ENCODE assay signal across 19 cellular contexts in genomic region chr16:10777356-10777755, GRCh38. TPM values are rescaled to one million over a fixed set of nuclear protein-coding genes. Genes with fewer than 3 reads are reported as not detected.
DNase-seq lines count a peak whose midpoint lies in the region; ATAC-seq, FAIRE-seq and TF ChIP-seq lines count a peak whose summit lies in the region.
"Had no signal": no experiment of that assay in that cellular context is flagged by ENCODE, and none has a peak within 500 bp of the region (broad histone marks: within the 10 kb centered on the region; RNA-seq: fewer than 3 reads in every experiment).

No MANE protein-coding gene starts in this region.

- H2AFZ ChIP-seq in GM12878 (ENCODE audit: control insufficient read depth, low read depth, low read length): no peak overlapping the region
- H2AFZ ChIP-seq: GM23338 had no signal

- H3K4me3 ChIP-seq in BLaER1: no peak overlapping the region
- H3K4me3 ChIP-seq in HEK293 (ENCODE audit: low read depth, low read length): no peak overlapping the region
- H3K4me3 ChIP-seq in GM12878: no peak overlapping the region
- H3K4me3 ChIP-seq in prostate gland: no peak overlapping the region
- H3K4me3 ChIP-seq in CD8-positive, alpha-beta T cell (ENCODE audit: low read depth, low read length): no peak overlapping the region
- H3K4me3 ChIP-seq: GM23338 had no signal

- DNase-seq in GM12878 (ENCODE audit: low read depth, low spot score): no peak
- DNase-seq in prostate gland (ENCODE audit: low spot score): no peak
- DNase-seq in CD8-positive, alpha-beta T cell: no peak
- DNase-seq: BE2C; Calu3; CD4-positive, alpha-beta memory T cell; DMS79 treated with DMSO at 0.1 percent for 48 hours; GF-D8; H7; KG1 had no signal

- H3K9ac ChIP-seq in BLaER1 (no peak overlapping the region), GM12878 (ENCODE audit: control insufficient read depth, insufficient read depth, low read length) (no peak overlapping the region)

- H3K27me3 ChIP-seq in BLaER1: no peaks in the 10 kb centered on the region
- no peaks in the 10 kb centered on the region for H3K27me3 ChIP-seq in GM12878 (replicated peaks in 1 of 2; ENCODE audit: control insufficient read depth in 2 of 2, insufficient read depth in 2 of 2, low read length in 1 of 2)
- H3K27me3 ChIP-seq in prostate gland (replicated peaks; ENCODE audit: insufficient read depth): no peaks in the 10 kb centered on the region
- H3K27me3 ChIP-seq in CD8-positive, alpha-beta T cell (ENCODE audit: insufficient read depth, low read length): no peaks in the 10 kb centered on the region
- H3K27me3 ChIP-seq: BE2C had no signal

- no peak for TF ChIP-seq EP300 in GM12878 (IDR thresholded peaks at IDR 0.05; ENCODE audit: borderline replicate concordance in 1 of 2, control insufficient read depth in 1 of 2, low read depth in 2 of 2, low read length in 2 of 2)

- H3K79me2 ChIP-seq in GM12878 (ENCODE audit: control insufficient read depth, insufficient read depth, low read length): no peaks in the 10 kb centered on the region

- TF ChIP-seq RAD21 in GM12878 (IDR thresholded peaks at IDR 0.05; ENCODE audit: insufficient read depth, low read depth, low read length): no peak

- TF ChIP-seq POLR2A in GM12878 (IDR thresholded peaks at IDR 0.05; ENCODE audit: low read depth, low read length) (no peak), prostate gland (IDR thresholded peaks at IDR 0.05) (no peak)

- H3K4me2 ChIP-seq in BLaER1 (peak overlapping the region; percentile 50), GM12878 (ENCODE audit: control insufficient read depth, insufficient read depth) (no peak overlapping the region)
- H3K4me2 ChIP-seq: GM23338 had no signal

- no peak overlapping the region for H3K27ac Mint-ChIP-seq in CD8-positive, alpha-beta T cell
- H3K27ac Mint-ChIP-seq: GM23338 had no signal

- POLR2A ChIA-PET in HEK293 (lab: Yijun Ruan, JAX) (no interaction called here), GM12878 (lab: Charles Lee) (interaction anchor here (0.6 kb wide), 1 partner anchor 28 kb away, joined by 3 read pairs; no protein-coding TSS in a partner anchor)
- POLR2A ChIA-PET in CD8-positive, alpha-beta T cell (lab: Charles Lee): no interaction called here

- SMC1A ChIA-PET in GM12878 (lab: Charles Lee; ENCODE audit: uncharacterized antibody, unreplicated experiment): interaction anchor here (0.9 to 1.8 kb wide), 3 partner anchors 10 to 42 kb away, joined by 3 to 4 read pairs (median 3); no protein-coding TSS in a partner anchor

- RAD21 ChIA-PET in GM12878 (lab: Charles Lee; ENCODE audit: unreplicated experiment): interaction anchor here (1.0 to 1.5 kb wide), 3 partner anchors 33 to 100 kb away, joined by 3 to 5 read pairs (median 3); partner anchors contain the start of genes CIITA and NUBP1

- WGBS in GM12878 (ENCODE audit: insufficient coverage, insufficient replicate concordance, low lambda C conversion rate, missing lambda C conversion rate): 62% methylated on average over 12 of the region's 12 CpGs
- WGBS in prostate gland: 87% methylated on average over 12 of the region's 12 CpGs

- no peak for ATAC-seq in GM12878
- no peak for ATAC-seq in GM21576 (IDR thresholded peaks at IDR 0.05; ENCODE audit: unreplicated experiment)
- ATAC-seq in CD8-positive, alpha-beta T cell: no peak
- ATAC-seq: GM23338, HCT116 had no signal

- no peaks in the 10 kb centered on the region for H3K9me3 Mint-ChIP-seq in CD8-positive, alpha-beta T cell
- H3K9me3 Mint-ChIP-seq: CD4-positive, alpha-beta memory T cell had no signal

- CTCF ChIA-PET in HEK293 (lab: Yijun Ruan, JAX) (no interaction called here), GM12878 (lab: Yijun Ruan, JAX) (interaction anchor here (1.3 kb wide), 1 partner anchor 173 kb away, joined by 3 read pairs; no protein-coding TSS in a partner anchor)
- CTCF ChIA-PET in CD8-positive, alpha-beta T cell (lab: Charles Lee): no interaction called here

- no peak overlapping the region for H3K4me3 Mint-ChIP-seq in CD8-positive, alpha-beta T cell
- H3K4me3 Mint-ChIP-seq: CD14-positive monocyte; CD4-positive, alpha-beta memory T cell; GM23338 had no signal

- TF ChIP-seq CTCF in HEK293 (tag by site-specific recombination; IDR thresholded peaks at IDR 0.05) (no peak), GM12878 (IDR thresholded peaks at IDR 0.05 in 2 of 3, conservative IDR thresholded peaks at IDR 0.05 in 1 of 3; ENCODE audit: control insufficient read depth in 2 of 3, extremely low read depth in 1 of 3, insufficient read depth in 1 of 3, low read depth in 3 of 3, low read length in 3 of 3) (no peak), prostate gland (IDR thresholded peaks at IDR 0.05) (no peak)
- TF ChIP-seq CTCF in CD8-positive, alpha-beta T cell (IDR thresholded peaks at IDR 0.05): no peak

- H3K36me3 ChIP-seq in BLaER1 (no peaks in the 10 kb centered on the region), HEK293 (ENCODE audit: control insufficient read depth in 2 of 2, insufficient read depth in 1 of 2, low read length in 2 of 2) (no peaks in the 10 kb centered on the region), GM12878 (ENCODE audit: control insufficient read depth in 2 of 2, insufficient read depth in 2 of 2, low read length in 1 of 2) (no peaks in the 10 kb centered on the region), prostate gland (no peaks in the 10 kb centered on the region)
- no peaks in the 10 kb centered on the region for H3K36me3 ChIP-seq in CD8-positive, alpha-beta T cell (ENCODE audit: insufficient read depth, low read length)
- H3K36me3 ChIP-seq: BE2C had no signal

- no peaks in the 10 kb centered on the region for H3K36me3 Mint-ChIP-seq in CD8-positive, alpha-beta T cell
- H3K36me3 Mint-ChIP-seq: CD14-positive monocyte; CD4-positive, alpha-beta memory T cell had no signal

- in situ Hi-C loops in GM12878 (cut with MboI): no loop called here

- no peak for FAIRE-seq in GM12878 (lab: Jason Lieb, UNC)
- FAIRE-seq: GM12891, GM19239 had no signal

- intact Hi-C loops in GM12878 (cut with micrococcal nuclease; ENCODE audit: unreplicated experiment): no loop called here
- intact Hi-C loops in prostate gland (cut with DNase I): no loop called here
- intact Hi-C loops in CD8-positive, alpha-beta T cell (cut with DNase I, micrococcal nuclease): no loop called here

- H3K4me1 ChIP-seq in BLaER1 (peaks cover 55% of the 10 kb centered on the region), HEK293 (ENCODE audit: control insufficient read depth, insufficient read depth, low read length) (no peaks in the 10 kb centered on the region), GM12878 (ENCODE audit: control insufficient read depth, insufficient read depth, low read length) (peaks cover 29% of the 10 kb centered on the region), prostate gland (replicated peaks) (no peaks in the 10 kb centered on the region)
- H3K4me1 ChIP-seq in CD8-positive, alpha-beta T cell (ENCODE audit: insufficient read depth, low read length): peaks cover 9% of the 10 kb centered on the region
- H3K4me1 ChIP-seq: BE2C had no signal

- no peak overlapping the region for H3K27ac ChIP-seq in BLaER1
- no peak overlapping the region for H3K27ac ChIP-seq in HEK293 (ENCODE audit: extremely low read depth, low read depth, low read length)
- H3K27ac ChIP-seq in GM12878 (ENCODE audit: control insufficient read depth, insufficient read depth): no peak overlapping the region
- H3K27ac ChIP-seq in prostate gland: no peak overlapping the region
- H3K27ac ChIP-seq in CD8-positive, alpha-beta T cell (ENCODE audit: low read depth, low read length): no peak overlapping the region

- H3K27me3 Mint-ChIP-seq in CD8-positive, alpha-beta T cell (ENCODE audit: low read depth): peaks cover 2% of the 10 kb centered on the region

- BruUV-seq in GM12878 (replicated peaks; lab: Mats Ljungman, UMichigan): no TSS peak

- H4K20me1 ChIP-seq in BLaER1 (no peaks in the 10 kb centered on the region), GM12878 (ENCODE audit: control insufficient read depth, insufficient read depth) (no peaks in the 10 kb centered on the region)

- peaks cover 13% of the 10 kb centered on the region for H3K4me1 Mint-ChIP-seq in CD8-positive, alpha-beta T cell (ENCODE audit: low read depth)

- H3K9me3 ChIP-seq in BLaER1 (no peaks in the 10 kb centered on the region), HEK293 (ENCODE audit: control insufficient read depth, insufficient read depth, low read depth, low read length) (no peaks in the 10 kb centered on the region), GM12878 (replicated peaks; ENCODE audit: control insufficient read depth, insufficient read depth, low read length) (no peaks in the 10 kb centered on the region), prostate gland (no peaks in the 10 kb centered on the region)
- no peaks in the 10 kb centered on the region for H3K9me3 ChIP-seq in CD8-positive, alpha-beta T cell (ENCODE audit: low read length)
- H3K9me3 ChIP-seq: BE2C had no signal

RNA-seq across cellular contexts. Expression of gene NUBP1, which starts 33.7 kb away (rescaled TPM):
- 11.1 and 12.4 TPM in 2 replicates for total RNA-seq in GM12878 (2013; cell fraction: nucleolus; rRNA removed)
- total RNA-seq in GM12878 (2014; rRNA removed) (49.6 and 56.9 TPM in 2 replicates), GM12878 (2014; rRNA removed; fragmentation: Illumina TruSeq; extraction: Trizol) (53.6 and 55.1 TPM in 2 replicates), GM12878 (2021) (46.7 and 53.3 TPM in 2 replicates), prostate gland (10 to 100 TPM; 31.6 to 36.0 TPM)
- 33.6 TPM for polyA plus RNA-seq in GM12878 (2011; ENCODE audit: low read depth)
- polyA plus RNA-seq in GM12878 (2011; rRNA removed) (64.3 and 74.9 TPM in 2 replicates), GM12878 (2014; fragmentation: Illumina TruSeq; extraction: Trizol) (51.5 and 66.9 TPM in 2 replicates), GM12878 (2014; fragmentation: Nextera tagmentation; extraction: Ambion mirVana) (10 to 100 TPM; 31.0 to 36.3 TPM), GM12878 (2014; rRNA removed) (62.8 and 65.7 TPM in 2 replicates), GM12878 (2016; fragmentation: Nextera tagmentation; extraction: Ambion mirVana) (10 to 100 TPM; 59.7 to 60.7 TPM)
- polyA plus RNA-seq in GM12878 (2011; cell fraction: cytosol; rRNA removed): 82.8 and 88.2 TPM in 2 replicates
- polyA plus RNA-seq in GM12878 (2011; cell fraction: nucleus; rRNA removed): 47.6 and 55.6 TPM in 2 replicates
- polyA plus RNA-seq in GM12878 (2012): 40.3 and 47.4 TPM in 2 replicates
- polyA minus RNA-seq in GM12878 (2011; rRNA and poly(A)+ RNA removed): 36.2 and 42.1 TPM in 2 replicates
- 20.0 and 22.7 TPM in 2 replicates for polyA minus RNA-seq in GM12878 (2011; cell fraction: cytosol; rRNA and poly(A)+ RNA removed)
- polyA minus RNA-seq in GM12878 (2011; cell fraction: nucleus; rRNA and poly(A)+ RNA removed): 8.1 and 12.7 TPM in 2 replicates
- total RNA-seq in CD8-positive, alpha-beta T cell: 10 to 100 TPM; 22.8 to 25.1 TPM

RNA-seq across cellular contexts. Expression of gene TVP23A, which starts 41.2 kb away (rescaled TPM):
- 10.6 and 11.7 TPM in 2 replicates for total RNA-seq in GM12878 (2013; cell fraction: nucleolus; rRNA removed)
- total RNA-seq in GM12878 (2014; rRNA removed): 1.1 and 1.9 TPM in 2 replicates
- total RNA-seq in GM12878 (2014; rRNA removed; fragmentation: Illumina TruSeq; extraction: Trizol): 1.5 and 1.7 TPM in 2 replicates
- 1.6 and 1.7 TPM in 2 replicates for total RNA-seq in GM12878 (2021)
- 3.2 TPM for polyA plus RNA-seq in GM12878 (2011; ENCODE audit: low read depth)
- 2.6 and 2.8 TPM in 2 replicates for polyA plus RNA-seq in GM12878 (2011; rRNA removed)
- polyA plus RNA-seq in GM12878 (2011; cell fraction: cytosol; rRNA removed): 1.2 and 1.6 TPM in 2 replicates
- 1.2 and 1.8 TPM in 2 replicates for polyA plus RNA-seq in GM12878 (2011; cell fraction: nucleus; rRNA removed)
- 6.8 and 7.4 TPM in 2 replicates for polyA plus RNA-seq in GM12878 (2012)
- polyA plus RNA-seq in GM12878 (2014; fragmentation: Illumina TruSeq; extraction: Trizol): 1.9 and 2.8 TPM in 2 replicates
- polyA plus RNA-seq in GM12878 (2014; fragmentation: Nextera tagmentation; extraction: Ambion mirVana): 1 to 10 TPM; 4.6 to 6.4 TPM
- 1.4 and 1.8 TPM in 2 replicates for polyA plus RNA-seq in GM12878 (2014; rRNA removed)
- polyA plus RNA-seq in GM12878 (2016; fragmentation: Nextera tagmentation; extraction: Ambion mirVana): 1 to 10 TPM; 3.4 to 3.6 TPM
- 0.88 and 1.5 TPM in 2 replicates for polyA minus RNA-seq in GM12878 (2011; rRNA and poly(A)+ RNA removed)
- 0.94 TPM in 1 of 2 replicates, not detected in the other for polyA minus RNA-seq in GM12878 (2011; cell fraction: cytosol; rRNA and poly(A)+ RNA removed)
- polyA minus RNA-seq in GM12878 (2011; cell fraction: nucleus; rRNA and poly(A)+ RNA removed): 0.57 and 0.60 TPM in 2 replicates
- 1 to 10 TPM in 1 of 2 donors, under 1 TPM in 1; 0.27 to 5.8 TPM for total RNA-seq in prostate gland
- total RNA-seq in CD8-positive, alpha-beta T cell: not detected
- total RNA-seq: A172; CD4-positive, alpha-beta memory T cell had no signal
